11 cellular contexts compared by ENCODE assay signal in genomic region chr4:109389367-109390118, GRCh38. TPM values are rescaled to one million over a fixed set of nuclear protein-coding genes. Genes with fewer than 3 reads are reported as not detected.
DNase-seq lines count a peak whose midpoint lies in the region; ATAC-seq and TF ChIP-seq lines count a peak whose summit lies in the region.
"Had no signal": no experiment of that assay in that cellular context is flagged by ENCODE, and none has a peak within 500 bp of the region (broad histone marks: within the 10 kb centered on the region; RNA-seq: fewer than 3 reads in every experiment).

No MANE protein-coding gene starts in this region.

- H3K4me3 ChIP-seq in testis (no peak overlapping the region), ascending aorta (no peak overlapping the region), upper lobe of right lung (no peak overlapping the region)

- no peak overlapping the region for H3K27ac ChIP-seq in testis
- no peak overlapping the region for H3K27ac ChIP-seq in ascending aorta
- H3K27ac ChIP-seq in upper lobe of right lung: no peak overlapping the region
- H3K27ac ChIP-seq: C4-2B had no signal

- peak; percentile 69 for ATAC-seq in GM21360 (IDR thresholded peaks at IDR 0.05; ENCODE audit: unreplicated experiment)
- peak; percentile 65 for ATAC-seq in HG03196 (IDR thresholded peaks at IDR 0.05; ENCODE audit: unreplicated experiment)
- no peak for ATAC-seq in upper lobe of right lung

- H3K9me3 ChIP-seq in testis (no peaks in the 10 kb centered on the region), ascending aorta (no peaks in the 10 kb centered on the region), upper lobe of right lung (no peaks in the 10 kb centered on the region)

- no peaks in the 10 kb centered on the region for H3K27me3 ChIP-seq in testis
- H3K27me3 ChIP-seq in ascending aorta: no peaks in the 10 kb centered on the region
- no peaks in the 10 kb centered on the region for H3K27me3 ChIP-seq in upper lobe of right lung

- DNase-seq in EL (peak; percentile 6), germinal center (ENCODE audit: low spot score) (peak; percentile 14), testis (no peak), NCI-H2196 treated with DMSO at 0.1 percent for 48 hours (lab: John Stamatoyannopoulos, UW; ENCODE audit: unreplicated experiment) (no peak), ascending aorta (ENCODE audit: low spot score in 2 of 2) (no peak), upper lobe of right lung (no peak)
- DNase-seq: GOT3, NCI-H1105 treated with DMSO at 0.1 percent for 48 hours had no signal

- TF ChIP-seq POLR2A in testis (IDR thresholded peaks at IDR 0.05): no peak

- H3K4me1 ChIP-seq in testis (no peaks in the 10 kb centered on the region), ascending aorta (no peaks in the 10 kb centered on the region), upper lobe of right lung (no peaks in the 10 kb centered on the region)

- intact Hi-C loops in testis (cut with DNase I; ENCODE audit: low total_unique reads) (no loop called here), ascending aorta (cut with DNase I) (no loop called here), upper lobe of right lung (cut with DNase I) (no loop called here)

- WGBS in testis, 2 donors: 42 to 45% methylated on average over 7 of the region's 7 CpGs

- H3K36me3 ChIP-seq in testis (ENCODE audit: low read depth, missing control alignments): no peaks in the 10 kb centered on the region
- no peaks in the 10 kb centered on the region for H3K36me3 ChIP-seq in ascending aorta
- no peaks in the 10 kb centered on the region for H3K36me3 ChIP-seq in upper lobe of right lung

- no peak for TF ChIP-seq CTCF in testis (IDR thresholded peaks at IDR 0.05)
- no peak for TF ChIP-seq CTCF in ascending aorta (IDR thresholded peaks at IDR 0.05)
- no peak for TF ChIP-seq CTCF in upper lobe of right lung (IDR thresholded peaks at IDR 0.05)

RNA-seq across cellular contexts. Expression of gene SEC24B, which starts 44.1 kb away (rescaled TPM):
- total RNA-seq in testis (10 to 100 TPM; 36.0 to 38.6 TPM), ascending aorta (20.1 TPM), upper lobe of right lung (34.6 TPM)
- polyA plus RNA-seq in testis (ENCODE audit: insufficient read depth, low read depth, low replicate concordance): 22.7 TPM

Comparison
In these comparisons a context has a peak if more than half of its experiments do, and no peak if none do; other contexts are left out.
1. DNase-seq: peak in EL (single experiment) and germinal center (single experiment); none in testis (single experiment), NCI-H2196 treated with DMSO at 0.1 percent for 48 hours (single experiment), ascending aorta (0 of 2) and upper lobe of right lung (single experiment).